ENCODE assay signal across 15 cellular contexts in genomic region chr17:16040710-16041251, GRCh38. TPM values are rescaled to one million over a fixed set of nuclear protein-coding genes. Genes with fewer than 3 reads are reported as not detected.
A peak's percentile ranks its signal among the peaks of the same experiment; 100 is the strongest.
DNase-seq lines count a peak whose midpoint lies in the region; ATAC-seq and TF ChIP-seq lines count a peak whose summit lies in the region.
"Had no signal": no experiment of that assay in that cellular context is flagged by ENCODE, and none has a peak within 500 bp of the region (broad histone marks: within the 10 kb centered on the region; RNA-seq: fewer than 3 reads in every experiment).

No MANE protein-coding gene starts in this region.

- H3K27ac ChIP-seq in foreskin keratinocyte: no peak overlapping the region
- H3K27ac ChIP-seq: C4-2B, HL-60, lower lobe of right lung had no signal

- H3K4me3 Mint-ChIP-seq in endothelial cell (ENCODE audit: unreplicated experiment): no peak overlapping the region
- no peak overlapping the region for H3K4me3 Mint-ChIP-seq in stimulated activated memory B cell treated with anti-CD40 and anti-IgM and Interleukin-4, amounts not matched to agents 10 μg/mL and 1 μg/mL and 100 μg/mL, for 72 hours
- H3K4me3 Mint-ChIP-seq: T-helper 1 cell treated with Interleukin-12 subunit alpha and Interleukin-12 subunit beta and Interleukin-4 antibody, amounts not matched to agents 30 μg/mL and 1 μg/mL, for 36 hours had no signal

- H3K36me3 Mint-ChIP-seq in endothelial cell (ENCODE audit: low read depth, unreplicated experiment): peaks cover 40% of the 10 kb centered on the region
- H3K36me3 Mint-ChIP-seq in stimulated activated memory B cell treated with anti-CD40 and anti-IgM and Interleukin-4, amounts not matched to agents 10 μg/mL and 1 μg/mL and 100 μg/mL, for 72 hours: peaks cover 81% of the 10 kb centered on the region

- H3K4me1 Mint-ChIP-seq in endothelial cell (ENCODE audit: unreplicated experiment): peaks cover 3% of the 10 kb centered on the region
- H3K4me1 Mint-ChIP-seq in stimulated activated memory B cell treated with anti-CD40 and anti-IgM and Interleukin-4, amounts not matched to agents 10 μg/mL and 1 μg/mL and 100 μg/mL, for 72 hours: no peaks in the 10 kb centered on the region

- no peak for ATAC-seq in foreskin keratinocyte
- ATAC-seq in stimulated activated memory B cell treated with anti-CD40 and anti-IgM and Interleukin-4, amounts not matched to agents 10 μg/mL and 1 μg/mL and 100 μg/mL, for 72 hours: no peak
- ATAC-seq: lower lobe of right lung had no signal

- H3K9me3 Mint-ChIP-seq in endothelial cell (ENCODE audit: unreplicated experiment): no peaks in the 10 kb centered on the region
- no peaks in the 10 kb centered on the region for H3K9me3 Mint-ChIP-seq in stimulated activated memory B cell treated with anti-CD40 and anti-IgM and Interleukin-4, amounts not matched to agents 10 μg/mL and 1 μg/mL and 100 μg/mL, for 72 hours
- H3K9me3 Mint-ChIP-seq: T-helper 1 cell treated with Interleukin-12 subunit alpha and Interleukin-12 subunit beta and Interleukin-4 antibody, amounts not matched to agents 30 μg/mL and 1 μg/mL, for 36 hours had no signal

- H3K27me3 Mint-ChIP-seq in endothelial cell (ENCODE audit: unreplicated experiment): no peaks in the 10 kb centered on the region
- H3K27me3 Mint-ChIP-seq in stimulated activated memory B cell treated with anti-CD40 and anti-IgM and Interleukin-4, amounts not matched to agents 10 μg/mL and 1 μg/mL and 100 μg/mL, for 72 hours: no peaks in the 10 kb centered on the region

- H3K4me1 ChIP-seq in foreskin keratinocyte: no peaks in the 10 kb centered on the region
- H3K4me1 ChIP-seq: lower lobe of right lung had no signal

- no peak for TF ChIP-seq CTCF in endothelial cell (IDR thresholded peaks at IDR 0.05; ENCODE audit: unreplicated experiment)
- no peak for TF ChIP-seq CTCF in foreskin keratinocyte (conservative IDR thresholded peaks at IDR 0.05)

- no peaks in the 10 kb centered on the region for H3K27me3 ChIP-seq in foreskin keratinocyte

- H3K27ac Mint-ChIP-seq in endothelial cell (ENCODE audit: unreplicated experiment): peak overlapping the region; percentile 50
- H3K27ac Mint-ChIP-seq in stimulated activated memory B cell treated with anti-CD40 and anti-IgM and Interleukin-4, amounts not matched to agents 10 μg/mL and 1 μg/mL and 100 μg/mL, for 72 hours: no peak overlapping the region
- H3K27ac Mint-ChIP-seq: T-helper 1 cell treated with Interleukin-12 subunit alpha and Interleukin-12 subunit beta and Interleukin-4 antibody, amounts not matched to agents 30 μg/mL and 1 μg/mL, for 36 hours had no signal

- peak; percentile 80 for DNase-seq in AG08395 (ENCODE audit: low spot score)
- DNase-seq in NCI-H226: peak; percentile 25
- no peak for DNase-seq in endothelial cell (ENCODE audit: low spot score)
- DNase-seq in mucosa of gallbladder (ENCODE audit: low spot score): peak; percentile 77
- DNase-seq in NCI-H345 (lab: John Stamatoyannopoulos, UW): no peak
- DNase-seq in foreskin keratinocyte: no peak
- no peak for DNase-seq in SHP77 treated with DMSO at 0.1 percent for 48 hours (lab: John Stamatoyannopoulos, UW)
- DNase-seq: activated CD8-positive, alpha-beta memory T cell treated with anti-CD3 and anti-CD28 coated beads for 24 hours; lower lobe of right lung; NCI-H1417; NCI-H82 had no signal

RNA-seq across cellular contexts. Expression of gene TTC19, which starts 41.2 kb away (rescaled TPM):
- 29.6 TPM for total RNA-seq in endothelial cell (ENCODE audit: unreplicated experiment)
- total RNA-seq in mucosa of gallbladder: 36.9 TPM
- 25.2 and 26.0 TPM in 2 replicates for total RNA-seq in foreskin keratinocyte
- polyA plus RNA-seq in foreskin keratinocyte: 16.0 and 17.1 TPM in 2 replicates

RNA-seq across cellular contexts. Expression of gene ZSWIM7, which starts 41.3 kb away (rescaled TPM):
- total RNA-seq in endothelial cell (ENCODE audit: unreplicated experiment) (39.4 TPM), mucosa of gallbladder (23.5 TPM), foreskin keratinocyte (26.7 and 31.5 TPM in 2 replicates)
- 39.2 and 50.1 TPM in 2 replicates for polyA plus RNA-seq in foreskin keratinocyte

Comparison
In these comparisons a context has a peak if more than half of its experiments do, and no peak if none do; other contexts are left out.
1. DNase-seq: peak in AG08395 (single experiment), NCI-H226 (single experiment) and mucosa of gallbladder (single experiment); none in endothelial cell (single experiment), NCI-H345 (single experiment), foreskin keratinocyte (0 of 2) and SHP77 treated with DMSO at 0.1 percent for 48 hours (single experiment).